ENCODE assay signal across 11 cellular contexts in genomic region chr4:110088670-110089069, GRCh38.
DNase-seq lines count a peak whose midpoint lies in the region; ATAC-seq and TF ChIP-seq lines count a peak whose summit lies in the region.
"Had no signal": no experiment of that assay in that cellular context is flagged by ENCODE, and none has a peak within 500 bp of the region (broad histone marks: within the 10 kb centered on the region; RNA-seq: fewer than 3 reads in every experiment).

No MANE protein-coding gene starts in this region.

- H3K27me3 ChIP-seq in neural progenitor cell = no peaks in the 10 kb centered on the region

- H3K4me1 ChIP-seq in neural progenitor cell = peaks cover 8% of the 10 kb centered on the region

- TF ChIP-seq CTCF in neural progenitor cell (IDR thresholded peaks at IDR 0.05) = no peak

- peaks cover 55% of the 10 kb centered on the region for H3K4me1 Mint-ChIP-seq in activated CD4-positive, alpha-beta T cell treated with anti-CD3 and anti-CD28 coated beads, Interleukin-2, amount 10 ng/mL, durations not matched to agents 24 days and 14 days
- H3K4me1 Mint-ChIP-seq in activated naive CD4-positive, alpha-beta T cell treated with anti-CD3 and anti-CD28 coated beads, Interleukin-2, amount 50 U/mL, for 24 hours = peaks cover 57% of the 10 kb centered on the region
- H3K4me1 Mint-ChIP-seq in neural progenitor cell = peaks cover 2% of the 10 kb centered on the region

- H3K27me3 Mint-ChIP-seq in activated CD4-positive, alpha-beta T cell treated with anti-CD3 and anti-CD28 coated beads, Interleukin-2, amount 10 ng/mL, durations not matched to agents 24 days and 14 days = no peaks in the 10 kb centered on the region
- H3K27me3 Mint-ChIP-seq in activated naive CD4-positive, alpha-beta T cell treated with anti-CD3 and anti-CD28 coated beads, Interleukin-2, amount 50 U/mL, for 24 hours = no peaks in the 10 kb centered on the region
- no peaks in the 10 kb centered on the region for H3K27me3 Mint-ChIP-seq in neural progenitor cell (ENCODE audit: insufficient read depth, low read depth)
- H3K27me3 Mint-ChIP-seq: central memory CD8-positive, alpha-beta T cell had no signal

- intact Hi-C loops in activated CD4-positive, alpha-beta T cell treated with anti-CD3 and anti-CD28 coated beads, Interleukin-2, amount 10 ng/mL, durations not matched to agents 24 days and 14 days (cut with micrococcal nuclease) = loop anchor here (1.0 to 2.0 kb wide), 5 partner anchors 29 to 199 kb away; partner anchors contain the start of gene ELOVL6

- H3F3A ChIP-seq in neural progenitor cell (ENCODE audit: low read depth) = peaks cover 12% of the 10 kb centered on the region

- H3K27ac ChIP-seq in neural progenitor cell = no peak overlapping the region

- H3K9ac ChIP-seq in neural progenitor cell = no peak overlapping the region

- DNase-seq in activated CD4-positive, alpha-beta T cell treated with anti-CD3 and anti-CD28 coated beads, Interleukin-2, amount 10 ng/mL, durations not matched to agents 24 days and 14 days = peak; percentile 84
- DNase-seq in activated CD4-positive, alpha-beta T cell treated with anti-CD3 and anti-CD28 coated beads, Interleukin-2, amount 50 U/mL, for 1 hour = no peak
- peak; percentile 2 to 29 for DNase-seq in stimulated activated CD8-positive, alpha-beta memory T cell treated with anti-CD3 and anti-CD28 coated beads, Interleukin-7, amount 100 ng/mL, for 48 hours (ENCODE audit: extremely low read depth in 1 of 2, low read depth in 1 of 2)
- DNase-seq in neural progenitor cell (ENCODE audit: low spot score) (no peak), NCI-H2227 treated with DMSO at 0.1 percent for 48 hours (lab: John Stamatoyannopoulos, UW) (no peak), DMS 273 treated with DMSO at 0.1 percent for 48 hours (lab: John Stamatoyannopoulos, UW) (no peak)
- DNase-seq: NCI-H1048 had no signal

- no peak overlapping the region for H2AFZ ChIP-seq in neural progenitor cell (replicated peaks)

- H3K79me2 ChIP-seq in neural progenitor cell (ENCODE audit: low read depth) = peaks cover 30% of the 10 kb centered on the region

- H3K9me3 Mint-ChIP-seq in activated CD4-positive, alpha-beta T cell treated with anti-CD3 and anti-CD28 coated beads, Interleukin-2, amount 10 ng/mL, durations not matched to agents 24 days and 14 days = peaks cover 15% of the 10 kb centered on the region
- H3K9me3 Mint-ChIP-seq in activated naive CD4-positive, alpha-beta T cell treated with anti-CD3 and anti-CD28 coated beads, Interleukin-2, amount 50 U/mL, for 24 hours = peaks cover 4% of the 10 kb centered on the region
- peaks cover 6% of the 10 kb centered on the region for H3K9me3 Mint-ChIP-seq in neural progenitor cell
- H3K9me3 Mint-ChIP-seq: central memory CD8-positive, alpha-beta T cell had no signal

- peak overlapping the region; percentile 77 for H3K4me3 Mint-ChIP-seq in activated CD4-positive, alpha-beta T cell treated with anti-CD3 and anti-CD28 coated beads, Interleukin-2, amount 10 ng/mL, durations not matched to agents 24 days and 14 days
- peak overlapping the region; percentile 66 for H3K4me3 Mint-ChIP-seq in activated naive CD4-positive, alpha-beta T cell treated with anti-CD3 and anti-CD28 coated beads, Interleukin-2, amount 50 U/mL, for 24 hours
- H3K4me3 Mint-ChIP-seq in neural progenitor cell = no peak overlapping the region
- H3K4me3 Mint-ChIP-seq: B cell; central memory CD8-positive, alpha-beta T cell had no signal

- H4K20me1 ChIP-seq in neural progenitor cell (ENCODE audit: low read depth) = no peaks in the 10 kb centered on the region

- no peaks in the 10 kb centered on the region for H3K9me3 ChIP-seq in neural progenitor cell (ENCODE audit: low read depth)

- H3K27ac Mint-ChIP-seq in activated CD4-positive, alpha-beta T cell treated with anti-CD3 and anti-CD28 coated beads, Interleukin-2, amount 10 ng/mL, durations not matched to agents 24 days and 14 days = peak overlapping the region; percentile 91
- peak overlapping the region; percentile 93 for H3K27ac Mint-ChIP-seq in activated naive CD4-positive, alpha-beta T cell treated with anti-CD3 and anti-CD28 coated beads, Interleukin-2, amount 50 U/mL, for 24 hours
- no peak overlapping the region for H3K27ac Mint-ChIP-seq in neural progenitor cell
- H3K27ac Mint-ChIP-seq: B cell had no signal

- H3K4me3 ChIP-seq in neural progenitor cell = no peak overlapping the region

- peaks cover 13% of the 10 kb centered on the region for H3K36me3 Mint-ChIP-seq in activated CD4-positive, alpha-beta T cell treated with anti-CD3 and anti-CD28 coated beads, Interleukin-2, amount 10 ng/mL, durations not matched to agents 24 days and 14 days (ENCODE audit: low read depth)
- peaks cover 3% of the 10 kb centered on the region for H3K36me3 Mint-ChIP-seq in activated naive CD4-positive, alpha-beta T cell treated with anti-CD3 and anti-CD28 coated beads, Interleukin-2, amount 50 U/mL, for 24 hours
- H3K36me3 Mint-ChIP-seq in neural progenitor cell = peaks cover 22% of the 10 kb centered on the region

- no peaks in the 10 kb centered on the region for H3K36me3 ChIP-seq in neural progenitor cell

- H3K4me2 ChIP-seq in neural progenitor cell = no peak overlapping the region

- peak; percentile 81 for ATAC-seq in HG03432 (IDR thresholded peaks at IDR 0.05; ENCODE audit: unreplicated experiment)

Comparison
In these comparisons a context has a peak if more than half of its experiments do, and no peak if none do; other contexts are left out.
1. DNase-seq: peak in activated CD4-positive, alpha-beta T cell treated with anti-CD3 and anti-CD28 coated beads, Interleukin-2, amount 10 ng/mL, durations not matched to agents 24 days and 14 days (single experiment) and stimulated activated CD8-positive, alpha-beta memory T cell treated with anti-CD3 and anti-CD28 coated beads, Interleukin-7, amount 100 ng/mL, for 48 hours (2 of 2); none in activated CD4-positive, alpha-beta T cell treated with anti-CD3 and anti-CD28 coated beads, Interleukin-2, amount 50 U/mL, for 1 hour (single experiment), neural progenitor cell (single experiment), NCI-H2227 treated with DMSO at 0.1 percent for 48 hours (single experiment) and DMS 273 treated with DMSO at 0.1 percent for 48 hours (single experiment).